Comparison of ENCODE assay signal across 18 cellular contexts in genomic region chr5:285991-286557, GRCh38.
"Had no signal": no experiment of that assay in that cellular context is flagged by ENCODE, and none has a peak within 500 bp of the region (broad histone marks: within the 10 kb centered on the region; RNA-seq: fewer than 3 reads in every experiment).

No MANE protein-coding gene starts in this region.

- H3K27ac Mint-ChIP-seq: activated T-helper 2 cell treated with anti-CD3 and anti-CD28 coated beads, Interferon-gamma antibody, Interleukin-2, Interleukin-4, amounts not matched to agents 10 μg/mL and 5 μg/mL and 100 μg/mL, durations not matched to agents 14 hours and 24 hours and 36 hours; T-cell had no signal

- H3K36me3 ChIP-seq: gastrocnemius medialis had no signal

- H3K27ac ChIP-seq: gastrocnemius medialis, heart right ventricle, neutrophil, right lobe of liver, SK-N-MC, spleen had no signal

- DNase-seq: activated CD4-positive, alpha-beta T cell treated with anti-CD3 and anti-CD28 coated beads for 48 hours; activated CD8-positive, alpha-beta memory T cell treated with anti-CD3 and anti-CD28 coated beads for 24 hours; amygdala; gastrocnemius medialis; heart right ventricle; left ventricle myocardium superior; mesendoderm; spleen; stimulated activated CD4-positive, alpha-beta T cell treated with anti-CD3 and anti-CD28 coated beads, Interleukin-1b, Interleukin-23, amount 100 ng/mL, for 48 hours; stimulated activated naive CD4-positive, alpha-beta T cell treated with Interleukin-2 at 50 U/mL for 16 hours; T-cell had no signal

- ATAC-seq: gastrocnemius medialis, left ventricle myocardium superior, right lobe of liver, T-cell, WTC11 had no signal

- H3K9me3 Mint-ChIP-seq: activated T-helper 2 cell treated with anti-CD3 and anti-CD28 coated beads, Interferon-gamma antibody, Interleukin-2, Interleukin-4, amounts not matched to agents 10 μg/mL and 5 μg/mL and 100 μg/mL, durations not matched to agents 14 hours and 24 hours and 36 hours; T-cell had no signal

- H3K4me1 ChIP-seq: gastrocnemius medialis, heart right ventricle, right lobe of liver had no signal

- H3K4me3 ChIP-seq: gastrocnemius medialis, heart right ventricle, right lobe of liver, SK-N-MC, spleen had no signal

- FAIRE-seq: keratinocyte had no signal

- H3K27me3 Mint-ChIP-seq: activated naive CD8-positive, alpha-beta T cell; T-cell had no signal

- H3K4me3 Mint-ChIP-seq: activated naive CD8-positive, alpha-beta T cell; T-cell; WTC11 had no signal

- H3K27me3 ChIP-seq: gastrocnemius medialis, heart right ventricle, neutrophil, right lobe of liver, spleen had no signal

- H3K4me1 Mint-ChIP-seq: WTC11 had no signal

- H3K9me3 ChIP-seq: gastrocnemius medialis, heart right ventricle, neutrophil, right lobe of liver, spleen had no signal
